In the genomic region with DNA sequence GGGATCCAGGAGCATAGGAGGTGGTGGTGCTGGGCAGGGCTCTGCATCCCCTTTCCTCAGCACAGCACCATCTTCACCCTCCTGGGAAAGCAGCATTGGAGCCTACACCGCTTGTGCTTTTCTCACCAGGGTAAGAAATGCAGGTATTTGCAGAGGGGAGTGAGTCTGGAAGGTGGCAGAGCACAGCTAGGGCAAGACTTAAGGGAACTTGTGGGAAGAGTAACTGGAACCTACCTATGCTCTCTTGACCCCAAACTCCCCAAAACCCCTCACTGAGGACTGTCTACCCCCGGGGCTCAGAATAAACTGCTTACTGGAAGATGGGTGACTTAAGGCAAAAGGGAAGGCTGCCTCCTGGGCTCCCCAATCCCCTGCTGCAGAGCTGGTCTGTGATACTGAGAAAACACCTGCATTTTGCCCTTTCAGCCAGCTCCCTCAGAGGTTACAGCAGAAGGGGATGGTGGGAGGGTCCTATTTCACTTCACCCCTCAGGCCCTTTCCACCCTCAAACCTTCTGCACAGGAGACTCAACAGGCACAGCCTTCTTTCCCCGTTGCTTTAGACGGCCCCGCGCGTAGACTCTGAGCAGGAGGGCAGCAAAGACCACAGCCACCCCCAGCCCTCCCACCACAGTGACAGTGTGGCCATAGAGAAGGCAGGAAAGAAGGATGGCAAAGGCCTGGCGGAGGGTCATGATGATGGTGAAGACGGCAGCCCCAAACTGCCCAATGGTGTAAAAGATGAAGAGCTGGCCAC, we compare ENCODE assay signal across 1 cellular context.
TF ChIP-seq lines count a peak whose summit lies in the region.

No MANE protein-coding gene starts in this region.

TF ChIP-seq in K562, 482 proteins besides CTCF, POLR2A, EP300 and RAD21 (continued from another document and continues in another):
- TF ChIP-seq, protein P1, sequence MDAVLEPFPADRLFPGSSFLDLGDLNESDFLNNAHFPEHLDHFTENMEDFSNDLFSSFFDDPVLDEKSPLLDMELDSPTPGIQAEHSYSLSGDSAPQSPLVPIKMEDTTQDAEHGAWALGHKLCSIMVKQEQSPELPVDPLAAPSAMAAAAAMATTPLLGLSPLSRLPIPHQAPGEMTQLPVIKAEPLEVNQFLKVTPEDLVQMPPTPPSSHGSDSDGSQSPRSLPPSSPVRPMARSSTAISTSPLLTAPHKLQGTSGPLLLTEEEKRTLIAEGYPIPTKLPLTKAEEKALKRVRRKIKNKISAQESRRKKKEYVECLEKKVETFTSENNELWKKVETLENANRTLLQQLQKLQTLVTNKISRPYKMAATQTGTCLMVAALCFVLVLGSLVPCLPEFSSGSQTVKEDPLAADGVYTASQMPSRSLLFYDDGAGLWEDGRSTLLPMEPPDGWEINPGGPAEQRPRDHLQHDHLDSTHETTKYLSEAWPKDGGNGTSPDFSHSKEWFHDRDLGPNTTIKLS (IDR thresholded peaks at IDR 0.05; ENCODE audit: borderline replicate concordance, low read depth): no peak
- peak; percentile 52; the same call in 1 of the 2 replicates for TF ChIP-seq TGIF2 (CRISPR knock-in tag; IDR thresholded peaks at IDR 0.05)
- no peak for TF ChIP-seq ZNF146 (CRISPR knock-in tag; IDR thresholded peaks at IDR 0.05; ENCODE audit: unreplicated experiment)
- TF ChIP-seq NCOA2 (IDR thresholded peaks at IDR 0.05; ENCODE audit: partially characterized antibody in 2 of 2): no peak
- TF ChIP-seq SOX6 (IDR thresholded peaks at IDR 0.05): no peak
- peak; percentile 21; the same call in 1 of the 2 replicates for TF ChIP-seq TEAD4 (IDR thresholded peaks at IDR 0.05; ENCODE audit: low read length)
- TF ChIP-seq TEAD4 (CRISPR knock-in tag; IDR thresholded peaks at IDR 0.05; ENCODE audit: borderline replicate concordance): no peak
- TF ChIP-seq, protein P2, sequence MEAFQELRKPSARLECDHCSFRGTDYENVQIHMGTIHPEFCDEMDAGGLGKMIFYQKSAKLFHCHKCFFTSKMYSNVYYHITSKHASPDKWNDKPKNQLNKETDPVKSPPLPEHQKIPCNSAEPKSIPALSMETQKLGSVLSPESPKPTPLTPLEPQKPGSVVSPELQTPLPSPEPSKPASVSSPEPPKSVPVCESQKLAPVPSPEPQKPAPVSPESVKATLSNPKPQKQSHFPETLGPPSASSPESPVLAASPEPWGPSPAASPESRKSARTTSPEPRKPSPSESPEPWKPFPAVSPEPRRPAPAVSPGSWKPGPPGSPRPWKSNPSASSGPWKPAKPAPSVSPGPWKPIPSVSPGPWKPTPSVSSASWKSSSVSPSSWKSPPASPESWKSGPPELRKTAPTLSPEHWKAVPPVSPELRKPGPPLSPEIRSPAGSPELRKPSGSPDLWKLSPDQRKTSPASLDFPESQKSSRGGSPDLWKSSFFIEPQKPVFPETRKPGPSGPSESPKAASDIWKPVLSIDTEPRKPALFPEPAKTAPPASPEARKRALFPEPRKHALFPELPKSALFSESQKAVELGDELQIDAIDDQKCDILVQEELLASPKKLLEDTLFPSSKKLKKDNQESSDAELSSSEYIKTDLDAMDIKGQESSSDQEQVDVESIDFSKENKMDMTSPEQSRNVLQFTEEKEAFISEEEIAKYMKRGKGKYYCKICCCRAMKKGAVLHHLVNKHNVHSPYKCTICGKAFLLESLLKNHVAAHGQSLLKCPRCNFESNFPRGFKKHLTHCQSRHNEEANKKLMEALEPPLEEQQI (IDR thresholded peaks at IDR 0.05): no peak
- TF ChIP-seq CXXC5 (CRISPR knock-in tag; IDR thresholded peaks at IDR 0.05): no peak
- TF ChIP-seq, protein P3, sequence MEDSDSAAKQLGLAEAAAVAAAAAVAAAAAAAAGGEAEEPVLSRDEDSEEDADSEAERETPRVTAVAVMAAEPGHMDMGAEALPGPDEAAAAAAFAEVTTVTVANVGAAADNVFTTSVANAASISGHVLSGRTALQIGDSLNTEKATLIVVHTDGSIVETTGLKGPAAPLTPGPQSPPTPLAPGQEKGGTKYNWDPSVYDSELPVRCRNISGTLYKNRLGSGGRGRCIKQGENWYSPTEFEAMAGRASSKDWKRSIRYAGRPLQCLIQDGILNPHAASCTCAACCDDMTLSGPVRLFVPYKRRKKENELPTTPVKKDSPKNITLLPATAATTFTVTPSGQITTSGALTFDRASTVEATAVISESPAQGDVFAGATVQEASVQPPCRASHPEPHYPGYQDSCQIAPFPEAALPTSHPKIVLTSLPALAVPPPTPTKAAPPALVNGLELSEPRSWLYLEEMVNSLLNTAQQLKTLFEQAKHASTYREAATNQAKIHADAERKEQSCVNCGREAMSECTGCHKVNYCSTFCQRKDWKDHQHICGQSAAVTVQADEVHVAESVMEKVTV (CRISPR knock-in tag; IDR thresholded peaks at IDR 0.05): no peak
- peak; percentile 86 for TF ChIP-seq POLR2B (IDR thresholded peaks at IDR 0.05; ENCODE audit: low read depth, partially characterized antibody)
- no peak for TF ChIP-seq ZNF197 (CRISPR knock-in tag; IDR thresholded peaks at IDR 0.05; ENCODE audit: low read depth)
- no peak for TF ChIP-seq HDAC2 (IDR thresholded peaks at IDR 0.05)
- TF ChIP-seq KAT7 (CRISPR knock-in tag; IDR thresholded peaks at IDR 0.05; ENCODE audit: borderline replicate concordance): no peak; the same call in 1 of the 2 replicates
- TF ChIP-seq HMGXB4 (CRISPR knock-in tag; IDR thresholded peaks at IDR 0.05): peak; percentile 91; the same call in 1 of the 2 replicates
- no peak for TF ChIP-seq ZNF274 (IDR thresholded peaks at IDR 0.05; ENCODE audit: borderline replicate concordance, low read depth, low read length)
- TF ChIP-seq FOXJ2 (tag; IDR thresholded peaks at IDR 0.05): no peak
- TF ChIP-seq SAP30 (IDR thresholded peaks at IDR 0.05; ENCODE audit: borderline replicate concordance, insufficient read depth, low read depth, low read length, poor library complexity, severe bottlenecking): no peak
- TF ChIP-seq ZNF398 (CRISPR knock-in tag; IDR thresholded peaks at IDR 0.05): no peak
- no peak for TF ChIP-seq TRIM28 (IDR thresholded peaks at IDR 0.05)
- TF ChIP-seq, protein P4, sequence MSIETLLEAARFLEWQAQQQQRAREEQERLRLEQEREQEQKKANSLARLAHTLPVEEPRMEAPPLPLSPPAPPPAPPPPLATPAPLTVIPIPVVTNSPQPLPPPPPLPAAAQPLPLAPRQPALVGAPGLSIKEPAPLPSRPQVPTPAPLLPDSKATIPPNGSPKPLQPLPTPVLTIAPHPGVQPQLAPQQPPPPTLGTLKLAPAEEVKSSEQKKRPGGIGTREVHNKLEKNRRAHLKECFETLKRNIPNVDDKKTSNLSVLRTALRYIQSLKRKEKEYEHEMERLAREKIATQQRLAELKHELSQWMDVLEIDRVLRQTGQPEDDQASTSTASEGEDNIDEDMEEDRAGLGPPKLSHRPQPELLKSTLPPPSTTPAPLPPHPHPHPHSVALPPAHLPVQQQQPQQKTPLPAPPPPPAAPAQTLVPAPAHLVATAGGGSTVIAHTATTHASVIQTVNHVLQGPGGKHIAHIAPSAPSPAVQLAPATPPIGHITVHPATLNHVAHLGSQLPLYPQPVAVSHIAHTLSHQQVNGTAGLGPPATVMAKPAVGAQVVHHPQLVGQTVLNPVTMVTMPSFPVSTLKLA (conservative IDR thresholded peaks at IDR 0.05): no peak
- no peak for TF ChIP-seq ATF1 (CRISPR knock-in tag; IDR thresholded peaks at IDR 0.05)
- no peak for TF ChIP-seq ATF1 (tag; IDR thresholded peaks at IDR 0.05)
- no peak for TF ChIP-seq ZBTB9 (CRISPR knock-in tag; IDR thresholded peaks at IDR 0.05)
- no peak for TF ChIP-seq NFRKB (IDR thresholded peaks at IDR 0.05; ENCODE audit: low read depth)
- TF ChIP-seq E2F4 (CRISPR knock-in tag; IDR thresholded peaks at IDR 0.05; ENCODE audit: low read depth): 0 out of 2 replicates have a peak, but pooled peaks have one; percentile 11
- no peak for TF ChIP-seq HIVEP1 (CRISPR knock-in tag; IDR thresholded peaks at IDR 0.05)
- no peak for TF ChIP-seq KDM1A (IDR thresholded peaks at IDR 0.05)
- TF ChIP-seq DNMT1 (IDR thresholded peaks at IDR 0.05): no peak
- peak; percentile 39; the same call in 1 of the 2 replicates for TF ChIP-seq NCOR1 (IDR thresholded peaks at IDR 0.05)
- no peak for TF ChIP-seq SPI1 (IDR thresholded peaks at IDR 0.05; ENCODE audit: borderline replicate concordance, low read depth, low read length)
- no peak for TF ChIP-seq PTBP1 (IDR thresholded peaks at IDR 0.05; ENCODE audit: low read depth, low read length)
- peak; percentile 59; the same call in 1 of the 2 replicates for TF ChIP-seq OTX1 (CRISPR knock-in tag; IDR thresholded peaks at IDR 0.05)
- TF ChIP-seq LCOR (CRISPR knock-in tag; IDR thresholded peaks at IDR 0.05): 0 out of 2 replicates have a peak, but pooled peaks have one; percentile 34
- no peak for TF ChIP-seq CGGBP1 (CRISPR knock-in tag; IDR thresholded peaks at IDR 0.05)
- TF ChIP-seq HOMEZ (CRISPR knock-in tag; IDR thresholded peaks at IDR 0.05): no peak
- TF ChIP-seq TEAD1 (CRISPR knock-in tag; IDR thresholded peaks at IDR 0.05): peak in 1 of 2 experiments; percentile 61; a peak in 1 of 4 replicates
- TF ChIP-seq CTBP1 (IDR thresholded peaks at IDR 0.05; ENCODE audit: borderline replicate concordance): no peak
- peak; percentile 20; the same call in 1 of the 2 replicates for TF ChIP-seq VEZF1 (CRISPR knock-in tag; IDR thresholded peaks at IDR 0.05)
- no peak for TF ChIP-seq FOXJ3 (CRISPR knock-in tag; IDR thresholded peaks at IDR 0.05)
- no peak for TF ChIP-seq PHF21A (IDR thresholded peaks at IDR 0.05; ENCODE audit: borderline replicate concordance, low read depth)
- TF ChIP-seq CHD2 (IDR thresholded peaks at IDR 0.05; ENCODE audit: low read depth, low read length): 0 out of 2 replicates have a peak, but pooled peaks have one; percentile 44
- no peak for TF ChIP-seq ZNF282 (CRISPR knock-in tag; IDR thresholded peaks at IDR 0.05)
- TF ChIP-seq RBM22 (IDR thresholded peaks at IDR 0.05; ENCODE audit: low read depth, low read length, poor library complexity, severe bottlenecking): peak; percentile 64
- TF ChIP-seq NCOA1 (IDR thresholded peaks at IDR 0.05; ENCODE audit: low read depth): no peak
- TF ChIP-seq ATF7 (IDR thresholded peaks at IDR 0.05): no peak
